ENCODE assay signal across 2 cellular contexts in the genomic region with DNA sequence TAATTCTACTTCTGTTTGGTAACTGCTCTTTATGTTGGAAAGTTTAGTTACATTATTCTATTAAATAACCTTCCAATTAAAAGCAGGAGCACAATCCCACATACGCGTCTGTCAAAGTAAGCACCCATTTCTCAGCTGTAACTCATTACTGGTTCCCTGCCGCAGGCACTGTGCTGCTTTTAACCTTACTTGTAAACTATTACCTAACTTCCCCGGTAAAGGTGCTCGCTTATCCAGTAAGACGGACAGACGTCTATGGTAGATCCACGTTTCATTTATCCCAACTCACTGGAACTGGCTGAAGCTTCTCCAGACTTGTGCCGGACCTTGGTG.
TF ChIP-seq lines count a peak whose summit lies in the region.

No MANE protein-coding gene starts in this region.

TF ChIP-seq in SK-N-SH, 30 proteins besides CTCF, POLR2A, EP300 and RAD21 (continued from another document):
- TF ChIP-seq, protein P1, sequence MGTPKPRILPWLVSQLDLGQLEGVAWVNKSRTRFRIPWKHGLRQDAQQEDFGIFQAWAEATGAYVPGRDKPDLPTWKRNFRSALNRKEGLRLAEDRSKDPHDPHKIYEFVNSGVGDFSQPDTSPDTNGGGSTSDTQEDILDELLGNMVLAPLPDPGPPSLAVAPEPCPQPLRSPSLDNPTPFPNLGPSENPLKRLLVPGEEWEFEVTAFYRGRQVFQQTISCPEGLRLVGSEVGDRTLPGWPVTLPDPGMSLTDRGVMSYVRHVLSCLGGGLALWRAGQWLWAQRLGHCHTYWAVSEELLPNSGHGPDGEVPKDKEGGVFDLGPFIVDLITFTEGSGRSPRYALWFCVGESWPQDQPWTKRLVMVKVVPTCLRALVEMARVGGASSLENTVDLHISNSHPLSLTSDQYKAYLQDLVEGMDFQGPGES (IDR thresholded peaks at IDR 0.05; ENCODE audit: low read depth, low read length): no peak
- TF ChIP-seq FOSL2 (IDR thresholded peaks at IDR 0.05; ENCODE audit: borderline replicate concordance, low read depth) (no peak), MXI1 (IDR thresholded peaks at IDR 0.05; ENCODE audit: low read depth, low read length) (no peak), SMC3 (IDR thresholded peaks at IDR 0.05; ENCODE audit: low read depth, low read length) (no peak), JUND (IDR thresholded peaks at IDR 0.05) (no peak), NFIC (IDR thresholded peaks at IDR 0.05; ENCODE audit: borderline replicate concordance) (no peak), POLR2AphosphoS5 (IDR thresholded peaks at IDR 0.05; ENCODE audit: low read depth, low read length) (no peak), TCF12 (IDR thresholded peaks at IDR 0.05) (no peak), RCOR1 (IDR thresholded peaks at IDR 0.05; ENCODE audit: low read length) (no peak), RFX5 (IDR thresholded peaks at IDR 0.05; ENCODE audit: low read length) (no peak), SIN3A (IDR thresholded peaks at IDR 0.05; ENCODE audit: borderline replicate concordance, low read depth, low read length) (no peak), EZH2phosphoT487 (IDR thresholded peaks at IDR 0.05; ENCODE audit: borderline replicate concordance, low read depth) (no peak), GABPA (IDR thresholded peaks at IDR 0.05; ENCODE audit: low read depth) (no peak)
- TF ChIP-seq, protein P2, sequence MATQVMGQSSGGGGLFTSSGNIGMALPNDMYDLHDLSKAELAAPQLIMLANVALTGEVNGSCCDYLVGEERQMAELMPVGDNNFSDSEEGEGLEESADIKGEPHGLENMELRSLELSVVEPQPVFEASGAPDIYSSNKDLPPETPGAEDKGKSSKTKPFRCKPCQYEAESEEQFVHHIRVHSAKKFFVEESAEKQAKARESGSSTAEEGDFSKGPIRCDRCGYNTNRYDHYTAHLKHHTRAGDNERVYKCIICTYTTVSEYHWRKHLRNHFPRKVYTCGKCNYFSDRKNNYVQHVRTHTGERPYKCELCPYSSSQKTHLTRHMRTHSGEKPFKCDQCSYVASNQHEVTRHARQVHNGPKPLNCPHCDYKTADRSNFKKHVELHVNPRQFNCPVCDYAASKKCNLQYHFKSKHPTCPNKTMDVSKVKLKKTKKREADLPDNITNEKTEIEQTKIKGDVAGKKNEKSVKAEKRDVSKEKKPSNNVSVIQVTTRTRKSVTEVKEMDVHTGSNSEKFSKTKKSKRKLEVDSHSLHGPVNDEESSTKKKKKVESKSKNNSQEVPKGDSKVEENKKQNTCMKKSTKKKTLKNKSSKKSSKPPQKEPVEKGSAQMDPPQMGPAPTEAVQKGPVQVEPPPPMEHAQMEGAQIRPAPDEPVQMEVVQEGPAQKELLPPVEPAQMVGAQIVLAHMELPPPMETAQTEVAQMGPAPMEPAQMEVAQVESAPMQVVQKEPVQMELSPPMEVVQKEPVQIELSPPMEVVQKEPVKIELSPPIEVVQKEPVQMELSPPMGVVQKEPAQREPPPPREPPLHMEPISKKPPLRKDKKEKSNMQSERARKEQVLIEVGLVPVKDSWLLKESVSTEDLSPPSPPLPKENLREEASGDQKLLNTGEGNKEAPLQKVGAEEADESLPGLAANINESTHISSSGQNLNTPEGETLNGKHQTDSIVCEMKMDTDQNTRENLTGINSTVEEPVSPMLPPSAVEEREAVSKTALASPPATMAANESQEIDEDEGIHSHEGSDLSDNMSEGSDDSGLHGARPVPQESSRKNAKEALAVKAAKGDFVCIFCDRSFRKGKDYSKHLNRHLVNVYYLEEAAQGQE (IDR thresholded peaks at IDR 0.05; ENCODE audit: low read depth, low read length): no peak
- TF ChIP-seq, protein P3, sequence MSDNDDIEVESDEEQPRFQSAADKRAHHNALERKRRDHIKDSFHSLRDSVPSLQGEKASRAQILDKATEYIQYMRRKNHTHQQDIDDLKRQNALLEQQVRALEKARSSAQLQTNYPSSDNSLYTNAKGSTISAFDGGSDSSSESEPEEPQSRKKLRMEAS (IDR thresholded peaks at IDR 0.05; ENCODE audit: low read depth): no peak
- TF ChIP-seq, protein P4, sequence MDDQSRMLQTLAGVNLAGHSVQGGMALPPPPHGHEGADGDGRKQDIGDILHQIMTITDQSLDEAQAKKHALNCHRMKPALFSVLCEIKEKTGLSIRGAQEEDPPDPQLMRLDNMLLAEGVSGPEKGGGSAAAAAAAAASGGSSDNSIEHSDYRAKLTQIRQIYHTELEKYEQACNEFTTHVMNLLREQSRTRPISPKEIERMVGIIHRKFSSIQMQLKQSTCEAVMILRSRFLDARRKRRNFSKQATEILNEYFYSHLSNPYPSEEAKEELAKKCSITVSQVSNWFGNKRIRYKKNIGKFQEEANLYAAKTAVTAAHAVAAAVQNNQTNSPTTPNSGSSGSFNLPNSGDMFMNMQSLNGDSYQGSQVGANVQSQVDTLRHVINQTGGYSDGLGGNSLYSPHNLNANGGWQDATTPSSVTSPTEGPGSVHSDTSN (IDR thresholded peaks at IDR 0.05): no peak

TF ChIP-seq in SK-N-SH treated with all-trans-retinoic acid at 6 μM for 48 hours, 23 proteins besides CTCF, POLR2A, EP300 and RAD21 (continued from another document):
- no peak for TF ChIP-seq ESRRG (CRISPR knock-in tag; IDR thresholded peaks at IDR 0.05)
